In genomic region chr2:216789088-216789487, GRCh38 we compare ENCODE assay signal across 1 cellular context.
TF ChIP-seq lines count a peak whose summit lies in the region.

No MANE protein-coding gene starts in this region.

TF ChIP-seq in SK-N-SH treated with all-trans-retinoic acid at 6 μM for 48 hours, 23 proteins besides CTCF, POLR2A, EP300 and RAD21 (continued from another document):
- no peak for TF ChIP-seq ISL1 (CRISPR knock-in tag; IDR thresholded peaks at IDR 0.05)
- TF ChIP-seq TOX (CRISPR knock-in tag; IDR thresholded peaks at IDR 0.05; ENCODE audit: borderline replicate concordance): no peak
